ENCODE assay signal across 9 cellular contexts in genomic region chr14:104933721-104934379, GRCh38. TPM values are rescaled to one million over a fixed set of nuclear protein-coding genes. Genes with fewer than 3 reads are reported as not detected.
DNase-seq lines count a peak whose midpoint lies in the region; ATAC-seq and TF ChIP-seq lines count a peak whose summit lies in the region.
"Had no signal": no experiment of that assay in that cellular context is flagged by ENCODE, and none has a peak within 500 bp of the region (broad histone marks: within the 10 kb centered on the region; RNA-seq: fewer than 3 reads in every experiment).

No MANE protein-coding gene starts in this region.

- H2AFZ ChIP-seq in IMR-90 (replicated peaks; ENCODE audit: low read length, poor library complexity) (no peak overlapping the region), neuron (ENCODE audit: low read depth, low read length) (no peak overlapping the region)

- H3K9me3 ChIP-seq in CD4-positive, alpha-beta T cell (ENCODE audit: control insufficient read depth, low read length), result no peaks in the 10 kb centered on the region
- H3K9me3 ChIP-seq in IMR-90 (ENCODE audit: control insufficient read depth, insufficient read depth, low read length), result no peaks in the 10 kb centered on the region
- no peaks in the 10 kb centered on the region for H3K9me3 ChIP-seq in esophagus muscularis mucosa
- H3K9me3 ChIP-seq in neuron (ENCODE audit: low read length), result no peaks in the 10 kb centered on the region
- no peaks in the 10 kb centered on the region for H3K9me3 ChIP-seq in WERI-Rb-1 (ENCODE audit: severe bottlenecking)

- no peak overlapping the region for H4K91ac ChIP-seq in IMR-90 (ENCODE audit: insufficient read depth, low read depth, low read length)

- TF ChIP-seq RAD21 in IMR-90 (IDR thresholded peaks at IDR 0.05; ENCODE audit: low read length), result no peak

- in situ Hi-C loops in IMR-90 (cut with MboI; ENCODE audit: low sequenced_read_pairs), result no loop called here

- H3K27me3 Mint-ChIP-seq in CD4-positive, alpha-beta T cell, result peaks cover 16% of the 10 kb centered on the region
- peaks cover 63% of the 10 kb centered on the region for H3K27me3 Mint-ChIP-seq in type B pancreatic cell

- H3K4me3 ChIP-seq in IMR-90 (ENCODE audit: insufficient read depth, low read depth, low read length), result no peak overlapping the region
- H3K4me3 ChIP-seq in esophagus muscularis mucosa, result peak overlapping the region; percentile 64 to 82 (median 67)
- peak overlapping the region; percentile 26 for H3K4me3 ChIP-seq in neuron (ENCODE audit: low read length)
- no peak overlapping the region for H3K4me3 ChIP-seq in WERI-Rb-1 (ENCODE audit: low read depth, low read length)

- TF ChIP-seq CTCF in CD4-positive, alpha-beta T cell (IDR thresholded peaks at IDR 0.05), result no peak
- no peak for TF ChIP-seq CTCF in IMR-90 (conservative IDR thresholded peaks at IDR 0.05; ENCODE audit: low read depth, low read length)
- TF ChIP-seq CTCF in esophagus muscularis mucosa (IDR thresholded peaks at IDR 0.05), result no peak
- TF ChIP-seq CTCF in type B pancreatic cell (conservative IDR thresholded peaks at IDR 0.05), result no peak
- TF ChIP-seq CTCF in WERI-Rb-1 (IDR thresholded peaks at IDR 0.05; ENCODE audit: low read depth, low read length), result no peak

- H3K36me3 Mint-ChIP-seq in CD4-positive, alpha-beta T cell (ENCODE audit: low read depth), result no peaks in the 10 kb centered on the region
- no peaks in the 10 kb centered on the region for H3K36me3 Mint-ChIP-seq in type B pancreatic cell

- H2AK9ac ChIP-seq in IMR-90 (replicated peaks; ENCODE audit: low read depth, low read length, poor library complexity), result peak overlapping the region; percentile 76

- no peak for TF ChIP-seq EP300 in esophagus muscularis mucosa (IDR thresholded peaks at IDR 0.05)

- peak overlapping the region; percentile 75 for H3K4me3 Mint-ChIP-seq in CD4-positive, alpha-beta T cell
- no peak overlapping the region for H3K4me3 Mint-ChIP-seq in type B pancreatic cell

- H3K27me3 ChIP-seq in CD4-positive, alpha-beta T cell (ENCODE audit: control insufficient read depth, insufficient read depth, low read length), result peaks cover 7% of the 10 kb centered on the region
- H3K27me3 ChIP-seq in IMR-90 (ENCODE audit: control insufficient read depth, insufficient read depth, low read length) (peaks cover 64% of the 10 kb centered on the region), esophagus muscularis mucosa (no peaks in the 10 kb centered on the region), neuron (ENCODE audit: insufficient read depth, low read length) (peaks cover 60% of the 10 kb centered on the region), WERI-Rb-1 (ENCODE audit: insufficient read depth, low read depth, severe bottlenecking) (no peaks in the 10 kb centered on the region)

- H4K8ac ChIP-seq in IMR-90 (ENCODE audit: low read depth in 2 of 2, low read length in 2 of 2), result no peak overlapping the region

- H3K9me3 Mint-ChIP-seq in CD4-positive, alpha-beta T cell, result no peaks in the 10 kb centered on the region
- H3K9me3 Mint-ChIP-seq in type B pancreatic cell, result no peaks in the 10 kb centered on the region

- dilution Hi-C loops in IMR-90 (cut with HindIII; ENCODE audit: low sequenced_read_pairs, unreplicated experiment), result loop anchor here (10.0 kb wide), 1 partner anchor 121 kb away; no protein-coding TSS in a partner anchor

- H4K20me1 ChIP-seq in IMR-90 (ENCODE audit: insufficient read depth, low read length), result no peaks in the 10 kb centered on the region

- no peak for TF ChIP-seq POLR2A in IMR-90 (IDR thresholded peaks at IDR 0.05; ENCODE audit: low read depth, low read length)
- TF ChIP-seq POLR2A in esophagus muscularis mucosa (IDR thresholded peaks at IDR 0.05; ENCODE audit: low read depth), result no peak

- no peak overlapping the region for H2BK5ac ChIP-seq in IMR-90 (ENCODE audit: low read depth, low read length, poor library complexity, severe bottlenecking)

- no CpG with 5 or more reads among the region's 42 CpGs for WGBS in IMR-90 (ENCODE audit: extremely low coverage in 2 of 2, insufficient read length in 1 of 2), 2 experiments
- WGBS in esophagus muscularis mucosa, result 8% methylated on average over 6 of the region's 42 CpGs

- no peaks in the 10 kb centered on the region for H3K79me1 ChIP-seq in IMR-90 (ENCODE audit: low read depth in 1 of 2, low read length in 2 of 2)

- H3K18ac ChIP-seq in IMR-90 (ENCODE audit: low read depth, low read length), result no peak overlapping the region

- no peak overlapping the region for H3K14ac ChIP-seq in IMR-90 (replicated peaks; ENCODE audit: low read depth, low read length)

- H3K36me3 ChIP-seq in IMR-90 (ENCODE audit: control insufficient read depth, insufficient read depth, low read length) (no peaks in the 10 kb centered on the region), esophagus muscularis mucosa (peaks cover 0 to 6% (median 2%) of the 10 kb centered on the region in 4 donors), neuron (ENCODE audit: insufficient read depth, low read length) (no peaks in the 10 kb centered on the region), WERI-Rb-1 (no peaks in the 10 kb centered on the region)

- H3K4ac ChIP-seq in IMR-90 (ENCODE audit: low read depth, low read length), result no peak overlapping the region

- intact Hi-C loops in CD4-positive, alpha-beta T cell (cut with DNase I, micrococcal nuclease), result loop anchor here in 1 of 2 experiments (1.0 to 5.0 kb wide), 2 partner anchors 111 to 167 kb away; no protein-coding TSS in a partner anchor
- intact Hi-C loops in IMR-90 (cut with micrococcal nuclease), result loop anchor here (1.0 to 5.0 kb wide), 3 partner anchors 37 to 111 kb away; no protein-coding TSS in a partner anchor
- intact Hi-C loops in esophagus muscularis mucosa (cut with DNase I), result loop anchor here (5.0 kb wide), 1 partner anchor 38 kb away; no protein-coding TSS in a partner anchor

- H3K27ac ChIP-seq in CD4-positive, alpha-beta T cell (ENCODE audit: low read depth, low read length), result no peak overlapping the region
- H3K27ac ChIP-seq in IMR-90 (ENCODE audit: insufficient read depth, low read length) (no peak overlapping the region), esophagus muscularis mucosa (replicated peaks in 1 of 4) (peak overlapping the region; percentile 76 to 81 (median 78)), WERI-Rb-1 (no peak overlapping the region)

- H3K4me2 ChIP-seq in IMR-90 (ENCODE audit: low read depth, low read length), result no peak overlapping the region

- no peak overlapping the region for H2BK120ac ChIP-seq in IMR-90 (ENCODE audit: low read depth, low read length)

- H3K56ac ChIP-seq in IMR-90 (ENCODE audit: extremely low read depth, insufficient read depth, low read length), result no peak overlapping the region

- no peak overlapping the region for H4K5ac ChIP-seq in IMR-90 (ENCODE audit: low read depth, low read length)

- DNase-seq in CD4-positive, alpha-beta T cell, result no peak
- no peak for DNase-seq in IMR-90
- no peak for DNase-seq in esophagus muscularis mucosa (ENCODE audit: extremely low spot score)
- no peak for DNase-seq in type B pancreatic cell (ENCODE audit: extremely low spot score, unreplicated experiment)
- DNase-seq in COLO668 (lab: John Stamatoyannopoulos, UW; ENCODE audit: unreplicated experiment), result no peak
- no peak for DNase-seq in WERI-Rb-1
- no peak for DNase-seq in superior temporal gyrus (ENCODE audit: extremely low spot score)

- no peak overlapping the region for H2AK5ac ChIP-seq in IMR-90 (ENCODE audit: low read depth, low read length)

- no peak for ATAC-seq in CD4-positive, alpha-beta T cell (ENCODE audit: poor library complexity)
- no peak for ATAC-seq in IMR-90 (ENCODE audit: low read depth)

- H3K9me1 ChIP-seq in IMR-90 (ENCODE audit: insufficient read depth, low read length), result no peaks in the 10 kb centered on the region

- no TSS peak for BruUV-seq in IMR-90 (replicated peaks; lab: Mats Ljungman, UMichigan)

- CTCF ChIA-PET in CD4-positive, alpha-beta T cell (lab: Charles Lee), result interaction anchor here (2.1 kb wide), 1 partner anchor 112 kb away, joined by 6 read pairs; no protein-coding TSS in a partner anchor
- CTCF ChIA-PET in IMR-90 (lab: Yijun Ruan, JAX), result interaction anchor here (1.4 kb wide), 1 partner anchor 111 kb away, joined by 4 read pairs; no protein-coding TSS in a partner anchor

- H3K4me1 ChIP-seq in IMR-90 (ENCODE audit: control insufficient read depth, insufficient read depth, low read length) (peaks cover 2% of the 10 kb centered on the region; the same call in 1 of the 2 replicates), esophagus muscularis mucosa (peaks cover 11 to 34% (median 25%) of the 10 kb centered on the region in 4 donors), neuron (ENCODE audit: insufficient read depth, low read length) (no peaks in the 10 kb centered on the region)

- no peak overlapping the region for H3K9ac ChIP-seq in IMR-90 (ENCODE audit: low read depth, low read length)

- peaks cover 5% of the 10 kb centered on the region for H3K4me1 Mint-ChIP-seq in CD4-positive, alpha-beta T cell (ENCODE audit: low read depth)
- no peaks in the 10 kb centered on the region for H3K4me1 Mint-ChIP-seq in type B pancreatic cell (ENCODE audit: unreplicated experiment)

- H3K27ac Mint-ChIP-seq in CD4-positive, alpha-beta T cell, result no peak overlapping the region
- no peak overlapping the region for H3K27ac Mint-ChIP-seq in type B pancreatic cell

- POLR2A ChIA-PET in CD4-positive, alpha-beta T cell (lab: Charles Lee), result interaction anchor here (0.8 kb wide), 1 partner anchor 69 kb away, joined by 3 read pairs; no protein-coding TSS in a partner anchor
- POLR2A ChIA-PET in IMR-90 (lab: Charles Lee; ENCODE audit: unreplicated experiment), result no interaction called here

- no peak overlapping the region for H2BK20ac ChIP-seq in IMR-90 (ENCODE audit: low read depth, low read length)

- no peak overlapping the region for H2BK15ac ChIP-seq in IMR-90 (ENCODE audit: low read depth, low read length)

- no peak overlapping the region for H3K23ac ChIP-seq in IMR-90 (ENCODE audit: low read depth, low read length)

RNA-seq across cellular contexts. Expression of gene PLD4, which starts 9.2 kb away (rescaled TPM):
- 1 to 10 TPM; 1.6 to 2.1 TPM for total RNA-seq in CD4-positive, alpha-beta T cell
- total RNA-seq in IMR-90 (2012; rRNA removed) (not detected in 2 replicates), esophagus muscularis mucosa (under 1 TPM; under 0.01 to 0.50 (median 0.15) TPM), type B pancreatic cell (ENCODE audit: low replicate concordance) (0.17 TPM in 2 replicates)
- 0.05 and 0.07 TPM in 2 replicates for polyA plus RNA-seq in IMR-90 (2012; rRNA removed)
- polyA plus RNA-seq in IMR-90 (2012; cell fraction: cytosol; rRNA removed), result 0.04 TPM in 1 of 2 replicates, not detected in the other
- polyA plus RNA-seq in IMR-90 (2012; cell fraction: nucleus; rRNA removed; ENCODE audit: low replicate concordance), result 0.12 and 0.14 TPM in 2 replicates
- polyA plus RNA-seq: K562 had no signal

RNA-seq across cellular contexts. Expression of gene AHNAK2, which starts 44.3 kb away (rescaled TPM):
- total RNA-seq in CD4-positive, alpha-beta T cell, result under 1 TPM in 1 of 2 experiments, not detected in 1; 0.05 TPM
- total RNA-seq in IMR-90 (2012; rRNA removed), result 6.7 and 7.9 TPM in 2 replicates
- polyA plus RNA-seq in IMR-90 (2012; rRNA removed), result 2.5 and 2.6 TPM in 2 replicates
- polyA plus RNA-seq in IMR-90 (2012; cell fraction: cytosol; rRNA removed), result 0.93 and 1.1 TPM in 2 replicates
- 4.5 and 7.9 TPM in 2 replicates for polyA plus RNA-seq in IMR-90 (2012; cell fraction: nucleus; rRNA removed; ENCODE audit: low replicate concordance)
- total RNA-seq in esophagus muscularis mucosa, result 100 to 1,000 TPM in 3 of 4 donors, 10 to 100 TPM in 1; 95.3 to 277 (median 195) TPM
- 1.1 and 2.0 TPM in 2 replicates for total RNA-seq in type B pancreatic cell (ENCODE audit: low replicate concordance)

RNA-seq across cellular contexts. Expression of gene CLBA1, which starts 51.7 kb away (rescaled TPM):
- 1 to 10 TPM; 1.7 to 1.8 TPM for total RNA-seq in CD4-positive, alpha-beta T cell
- total RNA-seq in IMR-90 (2012; rRNA removed) (2.2 and 2.7 TPM in 2 replicates), esophagus muscularis mucosa (1 to 10 TPM; 3.7 to 9.8 (median 6.7) TPM), type B pancreatic cell (ENCODE audit: low replicate concordance) (16.2 and 18.8 TPM in 2 replicates)
- polyA plus RNA-seq in IMR-90 (2012; rRNA removed), result 5.2 and 6.2 TPM in 2 replicates
- 3.5 and 4.0 TPM in 2 replicates for polyA plus RNA-seq in IMR-90 (2012; cell fraction: cytosol; rRNA removed)
- polyA plus RNA-seq in IMR-90 (2012; cell fraction: nucleus; rRNA removed; ENCODE audit: low replicate concordance), result 10.8 and 12.0 TPM in 2 replicates

Comparison
In these comparisons a context has a peak if more than half of its experiments do, and no peak if none do; other contexts are left out.
1. H3K27ac ChIP-seq: peak in esophagus muscularis mucosa (4 of 4); none in CD4-positive, alpha-beta T cell (single experiment), IMR-90 (single experiment) and WERI-Rb-1 (single experiment).
2. H3K4me3 ChIP-seq: peak in esophagus muscularis mucosa (4 of 4) and neuron (single experiment); none in IMR-90 (single experiment) and WERI-Rb-1 (single experiment).
3. RNA of gene AHNAK2, which starts 44.3 kb away (total RNA-seq): 95.3 to 277 TPM in esophagus muscularis mucosa; 6.7 to 7.9 TPM in IMR-90, 1.1 to 2.0 TPM in type B pancreatic cell and 0.05 TPM in CD4-positive, alpha-beta T cell; every median in the first group is over 10 times any median in the second.